Comparison of ENCODE assay signal across 8 cellular contexts in the genomic region with DNA sequence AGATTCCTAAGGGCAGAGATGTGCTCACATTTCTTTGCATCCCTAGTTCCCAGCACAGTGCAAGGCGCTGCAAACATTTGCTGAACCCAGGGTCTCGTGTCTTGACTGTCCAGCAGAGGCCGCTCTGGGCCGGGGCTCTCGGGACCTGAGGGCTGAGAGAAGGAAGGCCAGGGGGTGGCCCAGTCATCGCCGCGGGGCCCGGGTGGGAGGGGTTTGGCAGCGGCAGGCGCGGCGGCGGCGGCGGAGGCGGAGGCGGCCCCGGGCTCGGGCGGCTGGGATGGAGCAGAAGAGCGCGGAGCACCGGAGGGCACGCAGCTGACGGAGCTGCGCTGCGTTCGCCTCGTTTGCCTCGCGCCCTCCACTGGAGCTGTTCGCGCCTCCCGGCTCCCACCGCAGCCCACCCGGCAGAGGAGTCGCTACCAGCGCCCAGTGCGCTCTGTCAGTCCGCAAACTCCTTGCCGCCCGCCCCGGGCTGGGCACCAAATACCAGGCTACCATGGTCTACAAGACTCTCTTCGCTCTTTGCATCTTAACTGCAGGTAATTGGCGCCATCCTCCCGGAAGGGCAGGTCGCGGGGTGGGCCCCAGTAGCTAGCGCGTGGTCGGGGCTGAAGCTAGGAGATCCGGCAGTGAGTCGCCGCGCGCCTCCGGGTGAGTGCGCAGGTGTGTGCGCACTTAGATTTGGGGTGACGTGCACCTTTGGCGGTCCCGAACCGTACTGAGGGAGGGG. TPM values are rescaled to one million over a fixed set of nuclear protein-coding genes. Genes with fewer than 3 reads are reported as not detected.
DNase-seq lines count a peak whose midpoint lies in the region; ATAC-seq and TF ChIP-seq lines count a peak whose summit lies in the region.

A gene with protein sequence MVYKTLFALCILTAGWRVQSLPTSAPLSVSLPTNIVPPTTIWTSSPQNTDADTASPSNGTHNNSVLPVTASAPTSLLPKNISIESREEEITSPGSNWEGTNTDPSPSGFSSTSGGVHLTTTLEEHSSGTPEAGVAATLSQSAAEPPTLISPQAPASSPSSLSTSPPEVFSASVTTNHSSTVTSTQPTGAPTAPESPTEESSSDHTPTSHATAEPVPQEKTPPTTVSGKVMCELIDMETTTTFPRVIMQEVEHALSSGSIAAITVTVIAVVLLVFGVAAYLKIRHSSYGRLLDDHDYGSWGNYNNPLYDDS (plus strand): TSS at position 285 of the 730 bp plus-strand sequence. CDS start 212 bp downstream, at position 497.

- ATAC-seq in HG03342 (IDR thresholded peaks at IDR 0.05; ENCODE audit: unreplicated experiment) = peak; percentile 78
- peak; percentile 97 for ATAC-seq in Right ventricle myocardium inferior
- peak; percentile 92 for ATAC-seq in omental fat pad (ENCODE audit: low FRiP score)

- H3K4me1 Mint-ChIP-seq in activated naive CD8-positive, alpha-beta T cell (ENCODE audit: low read depth) = peaks cover 20% of the 10 kb centered on the region

- H3K27me3 Mint-ChIP-seq in activated naive CD8-positive, alpha-beta T cell = peaks cover 58% of the 10 kb centered on the region

- in situ Hi-C loops in Caki2 (cut with HindIII; ENCODE audit: low pct_unique_long_range_greater_than_20kb, low sequenced_read_pairs) = no loop called here

- no peaks in the 10 kb centered on the region for H3K36me3 Mint-ChIP-seq in activated naive CD8-positive, alpha-beta T cell

- no peaks in the 10 kb centered on the region for H3K9me3 Mint-ChIP-seq in activated naive CD8-positive, alpha-beta T cell (ENCODE audit: low read depth)

- TF ChIP-seq CTCF in omental fat pad (IDR thresholded peaks at IDR 0.05) = no peak

- H3K27ac Mint-ChIP-seq in activated naive CD8-positive, alpha-beta T cell = no peak within 1 kb of the TSS

- DNase-seq in Caki2 (ENCODE audit: low read depth) (peak; percentile 74), GM19238 (ENCODE audit: insufficient read length, low spot score) (peak; percentile 55), NCI-H524 (lab: John Stamatoyannopoulos, UW) (peak; percentile 38 to 67), Right ventricle myocardium inferior (ENCODE audit: missing footprints) (peak; percentile 94), omental fat pad (ENCODE audit: low spot score) (peak; percentile 69)
- DNase-seq in activated effector memory CD4-positive, alpha-beta T cell treated with Interleukin-2 at 50 U/mL for 16 hours = no peak

- intact Hi-C loops in Right ventricle myocardium inferior (cut with DNase I) = loop anchor here (1.0 to 5.0 kb wide), 6 partner anchors 37 to 539 kb away; no protein-coding TSS in a partner anchor

- peak within 1 kb of the TSS; percentile 73 for H3K4me3 Mint-ChIP-seq in activated naive CD8-positive, alpha-beta T cell

RNA-seq across cellular contexts. Expression of the gene that starts here (rescaled TPM):
- 0.10 and 1.4 TPM in 2 replicates for total RNA-seq in Caki2 (2014; rRNA removed; shearing (Covaris generic); ENCODE audit: low replicate concordance)
- total RNA-seq in Right ventricle myocardium inferior (58.7 TPM), omental fat pad (10 to 100 TPM; 25.4 to 99.8 (median 32.6) TPM)

Comparison
In these comparisons a context has a peak if more than half of its experiments do, and no peak if none do; other contexts are left out.
1. RNA of the gene that starts here (total RNA-seq): 58.7 TPM in Right ventricle myocardium inferior (single experiment) and 25.4 to 99.8 TPM in omental fat pad; 0.10 to 1.4 TPM in Caki2; every median in the first group is over 10 times any median in the second.
2. Peak in every context shown above with its lines, with median percentiles within 50 percentile points of each other: ATAC-seq.